1 cellular context compared by ENCODE assay signal in genomic region chr10:80506189-80506575, GRCh38.
TF ChIP-seq lines count a peak whose summit lies in the region.

No MANE protein-coding gene starts in this region.

TF ChIP-seq in A549, 52 proteins besides CTCF, POLR2A, EP300 and RAD21 (continued from another document):
- TF ChIP-seq ESRRA (IDR thresholded peaks at IDR 0.05; ENCODE audit: borderline replicate concordance, low read length) (no peak), BCL3 (IDR thresholded peaks at IDR 0.05) (peak; percentile 83; the same call in 2 of the 3 replicates), NFE2L2 (conservative IDR thresholded peaks at IDR 0.05; ENCODE audit: low read length) (no peak), JUNB (IDR thresholded peaks at IDR 0.05) (peak; percentile 93), FOSL2 (IDR thresholded peaks at IDR 0.05) (peak; percentile 68), FOSL2 (CRISPR knock-in tag; IDR thresholded peaks at IDR 0.05) (peak; percentile 75)
